Comparison of ENCODE assay signal across 9 cellular contexts in the genomic region with DNA sequence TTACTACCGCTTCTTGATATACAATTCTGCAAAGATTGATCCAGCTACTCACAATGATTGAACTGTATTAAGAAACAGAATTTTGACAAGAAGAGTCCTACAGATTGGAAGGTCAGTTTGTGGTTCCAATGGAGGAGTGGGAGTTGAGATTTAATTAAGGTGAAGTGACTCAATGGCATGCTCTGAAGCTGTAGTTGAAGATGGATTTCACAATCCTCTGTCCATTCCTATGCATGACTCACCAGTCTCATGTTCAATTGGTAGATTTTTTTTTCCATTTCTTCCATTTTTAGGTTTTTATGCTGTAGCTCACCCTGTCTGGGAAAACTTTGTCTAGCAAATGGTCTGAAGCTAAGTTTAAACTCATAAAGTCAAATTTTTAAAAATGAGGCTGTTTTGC.
DNase-seq lines count a peak whose midpoint lies in the region; ATAC-seq and TF ChIP-seq lines count a peak whose summit lies in the region.
"Had no signal": no experiment of that assay in that cellular context is flagged by ENCODE, and none has a peak within 500 bp of the region (broad histone marks: within the 10 kb centered on the region; RNA-seq: fewer than 3 reads in every experiment).

No MANE protein-coding gene starts in this region.

- H4K8ac ChIP-seq in neuronal stem cell (ENCODE audit: low read depth, low read length) = no peak overlapping the region

- H3K4me1 ChIP-seq in PC-3 (ENCODE audit: insufficient read depth, low read length) (peaks cover 29% of the 10 kb centered on the region), neuronal stem cell (ENCODE audit: control insufficient read depth in 2 of 2, insufficient read depth in 1 of 2, low read depth in 1 of 2, low read length in 2 of 2) (peaks cover 0 to 2% of the 10 kb centered on the region in 2 donors)

- no peaks in the 10 kb centered on the region for H4K20me1 ChIP-seq in PC-3 (ENCODE audit: low read length)

- ATAC-seq in PC-3 (peak; percentile 65), GM18861 (IDR thresholded peaks at IDR 0.05; ENCODE audit: unreplicated experiment) (no peak)

- no peak overlapping the region for H4K91ac ChIP-seq in neuronal stem cell (ENCODE audit: low read depth, low read length, poor library complexity)

- H3K79me2 ChIP-seq in PC-3 (ENCODE audit: low read length) = no peaks in the 10 kb centered on the region

- no peak overlapping the region for H2BK12ac ChIP-seq in neuronal stem cell (ENCODE audit: low read length)

- H2BK5ac ChIP-seq in neuronal stem cell (ENCODE audit: low read length) = no peak overlapping the region

- intact Hi-C loops in PC-3 (cut with micrococcal nuclease) = no loop called here

- H3K4me2 ChIP-seq in PC-3 (ENCODE audit: low read length) = peak overlapping the region; percentile 7; the same call in 1 of the 2 replicates
- H3K4me2 ChIP-seq in neuronal stem cell (ENCODE audit: insufficient read depth, low read length, poor library complexity, severe bottlenecking) = no peak overlapping the region

- no peak overlapping the region for H2BK15ac ChIP-seq in neuronal stem cell (ENCODE audit: low read length)

- no peak overlapping the region for H2BK120ac ChIP-seq in neuronal stem cell (ENCODE audit: low read depth, low read length)

- no peak overlapping the region for H3K9ac ChIP-seq in PC-3 (ENCODE audit: low read length)
- no peak overlapping the region for H3K9ac ChIP-seq in neuronal stem cell (ENCODE audit: low read depth, low read length, poor library complexity)

- no peak for TF ChIP-seq CTCF in PC-3 (conservative IDR thresholded peaks at IDR 0.05; ENCODE audit: low read depth, low read length)
- TF ChIP-seq CTCF in retinal pigment epithelial cell (conservative IDR thresholded peaks at IDR 0.05; ENCODE audit: low read depth, low read length) = no peak

- H3K14ac ChIP-seq in neuronal stem cell (ENCODE audit: low read length) = no peak overlapping the region

- H3K9me3 ChIP-seq in PC-3 (ENCODE audit: low read length) (no peaks in the 10 kb centered on the region), neuronal stem cell (replicated peaks in 1 of 2; ENCODE audit: control insufficient read depth in 2 of 2, insufficient read depth in 1 of 2, low read depth in 1 of 2, low read length in 2 of 2) (no peaks in the 10 kb centered on the region)
- H3K9me3 ChIP-seq: tibial nerve had no signal

- CTCF ChIA-PET in PC-3 (lab: Charles Lee) = no interaction called here

- POLR2A ChIA-PET in PC-3 (lab: Charles Lee; ENCODE audit: unreplicated experiment) = interaction anchor here (0.7 kb wide), 1 partner anchor 10 kb away, joined by 3 read pairs; no protein-coding TSS in a partner anchor

- BruUV-seq in PC-3 (replicated peaks; lab: Mats Ljungman, UMichigan) = no TSS peak

- H2AFZ ChIP-seq in PC-3 (ENCODE audit: low read length) (no peak overlapping the region), neuronal stem cell (ENCODE audit: low read length) (no peak overlapping the region)

- no peak overlapping the region for H2AK5ac ChIP-seq in neuronal stem cell (ENCODE audit: low read depth, low read length)

- no CpG with 5 or more reads among the region's 1 CpG for WGBS in neuronal stem cell (ENCODE audit: extremely low coverage in 2 of 2, insufficient read length in 2 of 2, insufficient replicate concordance in 1 of 2), 2 donors

- no peak overlapping the region for H3K23ac ChIP-seq in neuronal stem cell (ENCODE audit: low read depth, low read length, poor library complexity)

- H3K4me3 ChIP-seq in PC-3 (ENCODE audit: low read length) (no peak overlapping the region), retinal pigment epithelial cell (ENCODE audit: low read length) (no peak overlapping the region), neuronal stem cell (ENCODE audit: low read length in 2 of 2) (no peak overlapping the region)
- H3K4me3 ChIP-seq: tibial nerve had no signal

- peak overlapping the region; percentile 32; the same call in 1 of the 2 replicates for H3K27ac ChIP-seq in PC-3 (ENCODE audit: low read length)
- H3K27ac ChIP-seq in neuronal stem cell (replicated peaks; ENCODE audit: low read length) = no peak overlapping the region
- H3K27ac ChIP-seq: tibial nerve had no signal

- H3K36me3 ChIP-seq in PC-3 (ENCODE audit: low read depth, low read length) (no peaks in the 10 kb centered on the region), neuronal stem cell (replicated peaks in 1 of 2; ENCODE audit: control insufficient read depth in 2 of 2, insufficient read depth in 2 of 2, low read length in 2 of 2) (no peaks in the 10 kb centered on the region)
- H3K36me3 ChIP-seq: tibial nerve had no signal

- H3K9me2 ChIP-seq in PC-3 (replicated peaks; ENCODE audit: low read length) = no peaks in the 10 kb centered on the region

- H3F3A ChIP-seq in PC-3 (ENCODE audit: low read length, unreplicated experiment) = no peaks in the 10 kb centered on the region

- no peaks in the 10 kb centered on the region for H3K27me3 ChIP-seq in PC-3 (ENCODE audit: low read length)
- no peaks in the 10 kb centered on the region for H3K27me3 ChIP-seq in neuronal stem cell (ENCODE audit: control insufficient read depth in 3 of 3, insufficient read depth in 3 of 3, low read depth in 1 of 3, low read length in 3 of 3)
- H3K27me3 ChIP-seq: tibial nerve had no signal

- no peak overlapping the region for H3K4ac ChIP-seq in neuronal stem cell (ENCODE audit: low read length)

- no peak overlapping the region for H3K18ac ChIP-seq in neuronal stem cell (ENCODE audit: low read length)

- DNase-seq in SKM-1 treated with dmso at 0.1 percent for 144 hours (lab: John Stamatoyannopoulos, UW; ENCODE audit: unreplicated experiment) (peak; percentile 22), SKM-1 (lab: John Stamatoyannopoulos, UW; ENCODE audit: unreplicated experiment) (no peak), PC-3 (peak; percentile 83), dermis blood vessel endothelial cell (peak; percentile 16), retinal pigment epithelial cell (ENCODE audit: low read depth) (peak; percentile 88), NCI-H1436 treated with DMSO at 0.1 percent for 48 hours (lab: John Stamatoyannopoulos, UW) (no peak), neuronal stem cell (ENCODE audit: low spot score) (no peak)

- H3K79me1 ChIP-seq in neuronal stem cell (ENCODE audit: low read depth, low read length) = no peaks in the 10 kb centered on the region

Comparison
In these comparisons a context has a peak if more than half of its experiments do, and no peak if none do; other contexts are left out.
1. DNase-seq: peak in SKM-1 treated with dmso at 0.1 percent for 144 hours (single experiment), PC-3 (single experiment), dermis blood vessel endothelial cell (single experiment) and retinal pigment epithelial cell (single experiment); none in SKM-1 (single experiment), NCI-H1436 treated with DMSO at 0.1 percent for 48 hours (single experiment) and neuronal stem cell (single experiment).